In the genomic region with DNA sequence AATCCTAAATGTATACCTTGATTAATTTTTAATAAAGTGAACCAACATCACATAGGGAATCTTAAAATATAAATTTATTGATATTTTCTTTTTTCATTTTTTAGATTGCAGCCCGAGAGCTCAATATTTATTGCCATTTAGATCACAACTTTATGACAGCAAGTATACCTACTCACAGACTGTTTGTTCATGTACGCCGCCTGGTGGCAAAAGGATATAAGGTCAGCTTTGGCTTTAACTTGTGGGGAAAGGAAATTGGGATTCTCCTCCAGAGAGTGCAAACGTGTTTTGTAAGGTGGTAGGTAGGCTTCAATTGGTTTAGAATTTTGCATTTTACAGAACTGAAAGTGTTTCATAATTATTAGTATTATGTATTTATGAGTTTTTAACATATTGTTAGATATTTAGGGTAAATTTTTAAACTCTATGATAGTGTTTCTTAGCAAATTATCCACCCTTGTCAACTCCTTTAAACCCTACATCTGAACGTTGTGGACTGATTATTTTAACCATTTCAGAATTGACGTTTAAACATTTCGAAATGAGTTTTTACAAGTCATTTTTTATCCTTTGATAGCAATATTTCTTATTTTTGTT, we compare ENCODE assay signal across 8 cellular contexts. TPM values are rescaled to one million over a fixed set of nuclear protein-coding genes. Genes with fewer than 3 reads are reported as not detected.
DNase-seq lines count a peak whose midpoint lies in the region; ATAC-seq and TF ChIP-seq lines count a peak whose summit lies in the region.

No MANE protein-coding gene starts in this region.

- peak; percentile 74 to 77 (median 76); a peak in 5 of 6 replicates for TF ChIP-seq CTCF in HCT116 (IDR thresholded peaks at IDR 0.05 in 2 of 3, conservative IDR thresholded peaks at IDR 0.05 in 1 of 3; ENCODE audit: borderline replicate concordance in 1 of 3, insufficient read depth in 1 of 3, low read depth in 2 of 3, low read length in 2 of 3)

- POLR2A ChIA-PET in HCT116 (lab: Charles Lee) = no interaction called here

- no peak overlapping the region for H3K4me3 ChIP-seq in HCT116 (replicated peaks in 1 of 2; ENCODE audit: low read depth in 1 of 2, low read length in 2 of 2)

- TF ChIP-seq RAD21 in HCT116 (IDR thresholded peaks at IDR 0.05; ENCODE audit: low read depth) = peak; percentile 80

- H3K9me2 ChIP-seq in HCT116 (ENCODE audit: insufficient read depth) = no peaks in the 10 kb centered on the region

- no peak overlapping the region for H3K9ac ChIP-seq in HCT116 (ENCODE audit: low read length)

- H3K9me3 ChIP-seq in HCT116 (ENCODE audit: control insufficient read depth in 1 of 2, insufficient read depth in 1 of 2, low read depth in 1 of 2, low read length in 2 of 2) = no peaks in the 10 kb centered on the region

- peak; percentile 90 for ATAC-seq in HCT116
- ATAC-seq in activated CD4-positive, CD25-positive, alpha-beta regulatory T cell treated with anti-CD3 and anti-CD28 coated beads, Interleukin-2, amount 50 U/mL, for 24 hours = peak; percentile 62 to 64
- ATAC-seq in GM18511 (IDR thresholded peaks at IDR 0.05; ENCODE audit: unreplicated experiment) = no peak

- H3K27me3 ChIP-seq in HCT116 (ENCODE audit: insufficient read depth, low read length) = no peaks in the 10 kb centered on the region

- H3K4me1 ChIP-seq in HCT116 (ENCODE audit: control insufficient read depth in 1 of 2, insufficient read depth in 2 of 2, low read length in 2 of 2) = no peaks in the 10 kb centered on the region

- TF ChIP-seq POLR2A in HCT116 (IDR thresholded peaks at IDR 0.05; ENCODE audit: borderline replicate concordance, extremely low read depth, insufficient read depth, insufficient read length) = no peak

- peaks cover 7 to 18% of the 10 kb centered on the region in 2 experiments; a peak in 3 of 4 replicates for H3K36me3 ChIP-seq in HCT116 (ENCODE audit: control insufficient read depth in 1 of 2, insufficient read depth in 2 of 2, low read length in 2 of 2)

- no peak overlapping the region for H3K4me2 ChIP-seq in HCT116 (ENCODE audit: low read length)

- CTCF ChIA-PET in HCT116 (lab: Charles Lee) = interaction anchor here (0.6 to 1.3 kb wide), 19 partner anchors 9 to 589 kb away, joined by 3 to 19 read pairs (median 3); partner anchors contain the start of gene FAM151B

- H3K79me2 ChIP-seq in HCT116 (ENCODE audit: insufficient read depth, low read length) = no peaks in the 10 kb centered on the region

- BruUV-seq in HCT116 (replicated peaks; lab: Mats Ljungman, UMichigan) = no TSS peak

- no peaks in the 10 kb centered on the region for H4K20me1 ChIP-seq in HCT116 (ENCODE audit: insufficient read depth)

- no peak overlapping the region for H2AFZ ChIP-seq in HCT116 (ENCODE audit: low read depth, low read length, poor library complexity, severe bottlenecking)

- DNase-seq in COLO829 (ENCODE audit: low spot score) = peak; percentile 51
- DNase-seq in HCT116 (ENCODE audit: low read depth, low spot score) = peak; percentile 54
- peak; percentile 54 for DNase-seq in NCI-H2227 treated with DMSO at 0.1 percent for 48 hours (lab: John Stamatoyannopoulos, UW)
- DNase-seq in cerebellar cortex (ENCODE audit: low spot score) = peak; percentile 75
- DNase-seq in left kidney (ENCODE audit: low read depth, low spot score) = peak; percentile 91
- peak; percentile 51 to 57 for DNase-seq in stimulated activated CD4-positive, alpha-beta T cell treated with anti-CD3 and anti-CD28 coated beads, Interleukin-4, amount 100 ng/mL, for 48 hours (ENCODE audit: low read depth in 2 of 2)

- H3K27ac ChIP-seq in HCT116 (ENCODE audit: low read depth, low read length) = no peak overlapping the region

- RAD21 ChIA-PET in HCT116 (lab: Charles Lee; ENCODE audit: low non-redundant PET in 1 of 2, low total read pairs in 2 of 2, uncharacterized antibody in 2 of 2, unreplicated experiment in 2 of 2) = interaction anchor here (0.6 to 0.9 kb wide), 5 partner anchors 191 to 326 kb away, joined by 3 to 4 read pairs (median 3); no protein-coding TSS in a partner anchor

- intact Hi-C loops in HCT116 (cut with micrococcal nuclease) = loop anchor here (1.0 to 5.0 kb wide), 3 partner anchors 183 to 325 kb away; partner anchors contain the start of gene FAM151B

TF ChIP-seq in HCT116, 20 proteins besides CTCF, POLR2A, EP300 and RAD21:
- TF ChIP-seq YY1 (IDR thresholded peaks at IDR 0.05; ENCODE audit: extremely low read depth, insufficient replicate concordance, low read depth, low read length) (no peak), CEBPB (IDR thresholded peaks at IDR 0.05; ENCODE audit: low read depth) (0 out of 2 replicates have a peak, but pooled peaks have one; percentile 16), EGR1 (IDR thresholded peaks at IDR 0.05; ENCODE audit: low read depth) (no peak)

RNA-seq across cellular contexts. Expression of gene DHFR, which starts 17.5 kb away (rescaled TPM):
- total RNA-seq in HCT116 (2021; ENCODE audit: unreplicated experiment) = 58.7 TPM
- polyA plus RNA-seq in HCT116 (2012) = 14.6 and 24.3 TPM in 2 replicates

RNA-seq across cellular contexts. Expression of gene MSH3, which starts 17.8 kb away (rescaled TPM):
- 4.9 TPM for total RNA-seq in HCT116 (2021; ENCODE audit: unreplicated experiment)
- 0.71 and 0.86 TPM in 2 replicates for polyA plus RNA-seq in HCT116 (2012)
